Comparison of ENCODE assay signal across 1 cellular context in genomic region chr12:104460041-104460757, GRCh38.
TF ChIP-seq lines count a peak whose summit lies in the region.

No MANE protein-coding gene starts in this region.

TF ChIP-seq in GM12878, 131 proteins besides CTCF, POLR2A, EP300 and RAD21 (continued from another document):
- TF ChIP-seq, protein P1, sequence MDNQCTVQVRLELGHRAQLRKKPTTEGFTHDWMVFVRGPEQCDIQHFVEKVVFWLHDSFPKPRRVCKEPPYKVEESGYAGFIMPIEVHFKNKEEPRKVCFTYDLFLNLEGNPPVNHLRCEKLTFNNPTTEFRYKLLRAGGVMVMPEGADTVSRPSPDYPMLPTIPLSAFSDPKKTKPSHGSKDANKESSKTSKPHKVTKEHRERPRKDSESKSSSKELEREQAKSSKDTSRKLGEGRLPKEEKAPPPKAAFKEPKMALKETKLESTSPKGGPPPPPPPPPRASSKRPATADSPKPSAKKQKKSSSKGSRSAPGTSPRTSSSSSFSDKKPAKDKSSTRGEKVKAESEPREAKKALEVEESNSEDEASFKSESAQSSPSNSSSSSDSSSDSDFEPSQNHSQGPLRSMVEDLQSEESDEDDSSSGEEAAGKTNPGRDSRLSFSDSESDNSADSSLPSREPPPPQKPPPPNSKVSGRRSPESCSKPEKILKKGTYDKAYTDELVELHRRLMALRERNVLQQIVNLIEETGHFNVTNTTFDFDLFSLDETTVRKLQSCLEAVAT (IDR thresholded peaks at IDR 0.05): peak; percentile 35
- TF ChIP-seq YY1 (IDR thresholded peaks at IDR 0.05; ENCODE audit: low read depth, low read length): peak; percentile 38
- TF ChIP-seq RB1 (IDR thresholded peaks at IDR 0.05; ENCODE audit: borderline replicate concordance): no peak
- TF ChIP-seq WRNIP1 (IDR thresholded peaks at IDR 0.05; ENCODE audit: borderline replicate concordance, low read depth, low read length): 0 out of 2 replicates have a peak, but pooled peaks have one; percentile 1
